In the genomic region with DNA sequence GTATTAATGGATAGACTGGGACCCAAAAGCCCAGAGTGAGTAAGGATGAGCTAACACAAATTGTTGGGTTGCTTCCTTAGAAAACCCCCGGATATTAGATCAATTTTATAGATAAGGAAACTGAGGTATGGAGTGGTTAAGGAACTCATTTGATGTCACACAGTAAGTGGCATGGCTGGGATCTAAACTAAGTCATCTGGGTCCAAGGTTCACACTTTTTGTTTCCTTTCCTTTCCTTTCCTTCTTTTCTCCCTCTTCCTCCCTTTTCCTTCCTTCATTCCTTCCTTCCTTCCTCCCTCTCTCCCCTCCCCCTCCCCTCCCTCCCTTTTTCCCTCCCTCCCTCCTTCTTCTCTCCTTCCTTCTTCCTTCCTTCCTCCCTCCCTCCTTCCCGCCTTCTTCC, we compare ENCODE assay signal across 34 cellular contexts.
"Had no signal": no experiment of that assay in that cellular context is flagged by ENCODE, and none has a peak within 500 bp of the region (broad histone marks: within the 10 kb centered on the region; RNA-seq: fewer than 3 reads in every experiment).

No MANE protein-coding gene starts in this region.

- H3K27me3 ChIP-seq: MG63 had no signal

- H3K36me3 ChIP-seq: MG63 had no signal

- H3K9me3 ChIP-seq: MG63 had no signal

- H3K4me3 ChIP-seq: MG63 had no signal

- DNase-seq: Karpas-422, Kasumi-1, MG63, MM.1S, MV-4-11, NCI-H1048, NCI-H1092, NCI-H1092 treated with DMSO at 0.1 percent for 48 hours, NCI-H1105, NCI-H1105 treated with DMSO at 0.1 percent for 48 hours, NCI-H1417, NCI-H1436, NCI-H1436 treated with DMSO at 0.1 percent for 48 hours, NCI-H146, NCI-H1694, NCI-H1694 treated with DMSO at 0.1 percent for 48 hours, NCI-H187, NCI-H187 treated with DMSO at 0.1 percent for 48 hours, NCI-H1930, NCI-H2029, NCI-H2029 treated with DMSO at 0.1 percent for 48 hours, NCI-H2081, NCI-H2081 treated with DMSO at 0.1 percent for 48 hours, NCI-H2107, NCI-H2171, NCI-H2171 treated with DMSO at 0.1 percent for 48 hours, NCI-H2227 treated with DMSO at 0.1 percent for 48 hours, NCI-H226, NCI-H345, NCI-H446, NCI-H446 treated with DMSO at 0.1 percent for 48 hours, NCI-H510A, NCI-H510A treated with DMSO at 0.1 percent for 48 hours, NCI-H524 had no signal
